1 cellular context compared by ENCODE assay signal in the genomic region with DNA sequence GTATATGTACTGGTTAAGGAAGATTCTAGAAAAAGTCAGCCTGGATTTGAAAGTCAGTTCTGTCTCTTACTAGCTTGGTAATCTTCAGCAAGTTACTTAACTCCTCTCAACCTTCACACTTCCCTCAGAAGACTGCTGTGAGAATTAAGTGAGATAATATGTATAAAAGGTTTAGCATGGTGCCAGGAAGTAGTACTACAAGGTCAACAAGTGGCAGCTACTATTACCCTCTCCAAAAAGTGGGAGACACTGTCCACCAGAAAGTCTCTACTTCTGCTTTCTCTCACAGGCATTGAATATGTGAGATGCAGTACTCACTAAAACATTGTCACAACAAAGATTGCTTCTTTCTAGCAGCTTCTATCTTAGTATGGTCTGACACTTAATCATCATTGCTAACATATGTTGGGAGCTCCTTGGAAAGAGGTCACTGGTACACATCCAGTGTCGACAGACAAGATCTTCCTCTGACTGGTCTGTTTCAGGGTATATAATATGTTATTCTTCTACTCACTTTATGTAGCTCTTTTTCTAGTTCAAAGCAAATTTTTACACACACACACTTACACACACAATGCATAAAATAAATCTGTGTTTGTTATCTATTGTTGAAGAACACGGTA.
TF ChIP-seq lines count a peak whose summit lies in the region.

No MANE protein-coding gene starts in this region.

TF ChIP-seq in GM12878, 131 proteins besides CTCF, POLR2A, EP300 and RAD21:
- TF ChIP-seq, protein P1, sequence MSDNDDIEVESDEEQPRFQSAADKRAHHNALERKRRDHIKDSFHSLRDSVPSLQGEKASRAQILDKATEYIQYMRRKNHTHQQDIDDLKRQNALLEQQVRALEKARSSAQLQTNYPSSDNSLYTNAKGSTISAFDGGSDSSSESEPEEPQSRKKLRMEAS (IDR thresholded peaks at IDR 0.05; ENCODE audit: low read depth, low read length): no peak
- TF ChIP-seq RUNX3 (IDR thresholded peaks at IDR 0.05; ENCODE audit: low read length) (no peak), ATF7 (IDR thresholded peaks at IDR 0.05; ENCODE audit: low read depth) (no peak)
TF ChIP-seq in GM12878: peak in this region for 0.
